ENCODE assay signal across 8 cellular contexts in genomic region chr16:2659560-2659959, GRCh38. TPM values are rescaled to one million over a fixed set of nuclear protein-coding genes. Genes with fewer than 3 reads are reported as not detected.
DNase-seq lines count a peak whose midpoint lies in the region; ATAC-seq and TF ChIP-seq lines count a peak whose summit lies in the region.
"Not testable (repeated sequence)": the region's sequence is repeated elsewhere in the genome, so short reads cannot be mapped to it uniquely, and the experiment has no call there.

No MANE protein-coding gene starts in this region.

- in situ Hi-C loops in IMR-90 (cut with MboI; ENCODE audit: low sequenced_read_pairs) = not testable (repeated sequence)

- not testable (repeated sequence) for H2BK120ac ChIP-seq in IMR-90 (ENCODE audit: low read depth, low read length)

- H3K79me1 ChIP-seq in IMR-90 (ENCODE audit: low read depth in 1 of 2, low read length in 2 of 2) = not testable (repeated sequence)

- POLR2A ChIA-PET in CD4-positive, alpha-beta T cell (lab: Charles Lee); IMR-90 (lab: Charles Lee; ENCODE audit: unreplicated experiment); activated CD8-positive, alpha-beta T cell treated with anti-CD3 and anti-CD28 coated beads for 36 hours (lab: Charles Lee): not testable (repeated sequence)

- not testable (repeated sequence) for H4K20me1 ChIP-seq in IMR-90 (ENCODE audit: insufficient read depth, low read length)

- peaks cover 14% of the 10 kb centered on the region for H3K36me3 Mint-ChIP-seq in CD4-positive, alpha-beta T cell (ENCODE audit: low read depth)
- H3K36me3 Mint-ChIP-seq in activated CD8-positive, alpha-beta T cell treated with anti-CD3 and anti-CD28 coated beads for 36 hours (ENCODE audit: low read depth) = peaks cover 20% of the 10 kb centered on the region
- H3K36me3 Mint-ChIP-seq in natural killer cell treated with Interleukin-12 subunit alpha and Interleukin-12 subunit beta and Interleukin-15 and Interleukin-18, amount 100 ng/mL, for 72 hours = not testable (repeated sequence)
- peaks cover 13 to 25% of the 10 kb centered on the region in 2 donors for H3K36me3 Mint-ChIP-seq in stimulated activated naive B cell treated with anti-CD40 and anti-IgM and Interleukin-4, amounts not matched to agents 10 μg/mL and 1 μg/mL and 100 μg/mL, for 72 hours

- not testable (repeated sequence) for H4K91ac ChIP-seq in IMR-90 (ENCODE audit: insufficient read depth, low read depth, low read length)

- not testable (repeated sequence) for H3K23ac ChIP-seq in IMR-90 (ENCODE audit: low read depth, low read length)

- CTCF ChIA-PET in CD4-positive, alpha-beta T cell (lab: Charles Lee); IMR-90 (lab: Yijun Ruan, JAX); activated CD8-positive, alpha-beta T cell treated with anti-CD3 and anti-CD28 coated beads for 36 hours (lab: Charles Lee): not testable (repeated sequence)

- not testable (repeated sequence) for H3K9ac ChIP-seq in IMR-90 (ENCODE audit: low read depth, low read length); liver (ENCODE audit: low read depth in 1 of 2, low read length in 2 of 2)

- H2BK20ac ChIP-seq in IMR-90 (ENCODE audit: low read depth, low read length) = not testable (repeated sequence)

- not testable (repeated sequence) for H3K4me3 ChIP-seq in IMR-90 (ENCODE audit: insufficient read depth, low read depth, low read length); body of pancreas; right atrium auricular region; liver (ENCODE audit: low read depth in 1 of 3, low read length in 3 of 3)

- dilution Hi-C loops in IMR-90 (cut with HindIII; ENCODE audit: low sequenced_read_pairs, unreplicated experiment) = not testable (repeated sequence)

- not testable (repeated sequence) for DNase-seq in CD4-positive, alpha-beta T cell; IMR-90; activated CD8-positive, alpha-beta T cell treated with anti-CD3 and anti-CD28 coated beads for 36 hours; natural killer cell treated with Interleukin-12 subunit alpha and Interleukin-12 subunit beta and Interleukin-15 and Interleukin-18, amount 100 ng/mL, for 72 hours (ENCODE audit: low spot score); stimulated activated naive B cell treated with anti-CD40 and anti-IgM and Interleukin-4, amounts not matched to agents 10 μg/mL and 1 μg/mL and 100 μg/mL, for 72 hours
- DNase-seq in body of pancreas (peak in 1 of 4 donors; percentile 38), right atrium auricular region (ENCODE audit: low spot score) (peak; percentile 47)

- H2AFZ ChIP-seq in IMR-90 (replicated peaks; ENCODE audit: low read length, poor library complexity) = not testable (repeated sequence)

- not testable (repeated sequence) for H3K4ac ChIP-seq in IMR-90 (ENCODE audit: low read depth, low read length)

- H3K4me2 ChIP-seq in IMR-90 (ENCODE audit: low read depth, low read length) = not testable (repeated sequence)

- not testable (repeated sequence) for H3K4me1 ChIP-seq in IMR-90 (ENCODE audit: control insufficient read depth, insufficient read depth, low read length); right atrium auricular region
- H3K4me1 ChIP-seq in body of pancreas (peaks cover 13% of the 10 kb centered on the region), liver (ENCODE audit: control insufficient read depth in 4 of 4, insufficient read depth in 4 of 4, low read length in 3 of 4) (peaks cover 2 to 12% (median 6%) of the 10 kb centered on the region in 4 donors)

- not testable (repeated sequence) for H4K8ac ChIP-seq in IMR-90 (ENCODE audit: low read depth in 2 of 2, low read length in 2 of 2)

- not testable (repeated sequence) for H2AK9ac ChIP-seq in IMR-90 (replicated peaks; ENCODE audit: low read depth, low read length, poor library complexity)

- not testable (repeated sequence) for H3K27ac ChIP-seq in CD4-positive, alpha-beta T cell (ENCODE audit: low read depth, low read length); IMR-90 (ENCODE audit: insufficient read depth, low read length); body of pancreas; right atrium auricular region
- peak overlapping the region; percentile 7 to 63 for H3K27ac ChIP-seq in liver (ENCODE audit: low read depth in 1 of 2, low read length in 2 of 2)

- not testable (repeated sequence) for H2BK15ac ChIP-seq in IMR-90 (ENCODE audit: low read depth, low read length)

- not testable (repeated sequence) for BruUV-seq in IMR-90 (replicated peaks; lab: Mats Ljungman, UMichigan)

- H3K14ac ChIP-seq in IMR-90 (replicated peaks; ENCODE audit: low read depth, low read length) = not testable (repeated sequence)

- TF ChIP-seq RAD21 in IMR-90 (IDR thresholded peaks at IDR 0.05; ENCODE audit: low read length) = not testable (repeated sequence)
- TF ChIP-seq RAD21 in liver (IDR thresholded peaks at IDR 0.05) = peak in 1 of 2 donors; percentile 25

- not testable (repeated sequence) for H3K56ac ChIP-seq in IMR-90 (ENCODE audit: extremely low read depth, insufficient read depth, low read length)

- H3K4me3 Mint-ChIP-seq in CD4-positive, alpha-beta T cell; activated CD8-positive, alpha-beta T cell treated with anti-CD3 and anti-CD28 coated beads for 36 hours; natural killer cell treated with Interleukin-12 subunit alpha and Interleukin-12 subunit beta and Interleukin-15 and Interleukin-18, amount 100 ng/mL, for 72 hours; stimulated activated naive B cell treated with anti-CD40 and anti-IgM and Interleukin-4, amounts not matched to agents 10 μg/mL and 1 μg/mL and 100 μg/mL, for 72 hours: not testable (repeated sequence)

- TF ChIP-seq CTCF in CD4-positive, alpha-beta T cell (IDR thresholded peaks at IDR 0.05); IMR-90 (conservative IDR thresholded peaks at IDR 0.05; ENCODE audit: low read depth, low read length); activated CD8-positive, alpha-beta T cell treated with anti-CD3 and anti-CD28 coated beads for 36 hours (IDR thresholded peaks at IDR 0.05); body of pancreas (IDR thresholded peaks at IDR 0.05); right atrium auricular region (IDR thresholded peaks at IDR 0.05); liver (IDR thresholded peaks at IDR 0.05; ENCODE audit: low read depth, low read length, missing input control): not testable (repeated sequence)

- not testable (repeated sequence) for H3K27me3 ChIP-seq in CD4-positive, alpha-beta T cell (ENCODE audit: control insufficient read depth, insufficient read depth, low read length); IMR-90 (ENCODE audit: control insufficient read depth, insufficient read depth, low read length); body of pancreas; right atrium auricular region; liver (ENCODE audit: control insufficient read depth in 4 of 4, insufficient read depth in 4 of 4, low read length in 3 of 4)

- H2BK5ac ChIP-seq in IMR-90 (ENCODE audit: low read depth, low read length, poor library complexity, severe bottlenecking) = not testable (repeated sequence)

- not testable (repeated sequence) for H3K9me3 ChIP-seq in CD4-positive, alpha-beta T cell (ENCODE audit: control insufficient read depth, low read length); IMR-90 (ENCODE audit: control insufficient read depth, insufficient read depth, low read length); body of pancreas; right atrium auricular region; liver (ENCODE audit: control insufficient read depth in 4 of 4, low read length in 3 of 4)

- not testable (repeated sequence) for H3K9me3 Mint-ChIP-seq in CD4-positive, alpha-beta T cell; activated CD8-positive, alpha-beta T cell treated with anti-CD3 and anti-CD28 coated beads for 36 hours; natural killer cell treated with Interleukin-12 subunit alpha and Interleukin-12 subunit beta and Interleukin-15 and Interleukin-18, amount 100 ng/mL, for 72 hours; stimulated activated naive B cell treated with anti-CD40 and anti-IgM and Interleukin-4, amounts not matched to agents 10 μg/mL and 1 μg/mL and 100 μg/mL, for 72 hours

- intact Hi-C loops in CD4-positive, alpha-beta T cell (cut with DNase I, micrococcal nuclease); IMR-90 (cut with micrococcal nuclease); activated CD8-positive, alpha-beta T cell treated with anti-CD3 and anti-CD28 coated beads for 36 hours (cut with micrococcal nuclease); body of pancreas (cut with DNase I): not testable (repeated sequence)

- H3K27me3 Mint-ChIP-seq in CD4-positive, alpha-beta T cell; activated CD8-positive, alpha-beta T cell treated with anti-CD3 and anti-CD28 coated beads for 36 hours; natural killer cell treated with Interleukin-12 subunit alpha and Interleukin-12 subunit beta and Interleukin-15 and Interleukin-18, amount 100 ng/mL, for 72 hours; stimulated activated naive B cell treated with anti-CD40 and anti-IgM and Interleukin-4, amounts not matched to agents 10 μg/mL and 1 μg/mL and 100 μg/mL, for 72 hours: not testable (repeated sequence)

- not testable (repeated sequence) for ATAC-seq in CD4-positive, alpha-beta T cell (ENCODE audit: poor library complexity); activated CD8-positive, alpha-beta T cell treated with anti-CD3 and anti-CD28 coated beads for 36 hours; natural killer cell treated with Interleukin-12 subunit alpha and Interleukin-12 subunit beta and Interleukin-15 and Interleukin-18, amount 100 ng/mL, for 72 hours
- ATAC-seq in IMR-90 (ENCODE audit: low read depth) (peak; percentile 22; the same call in 1 of the 2 replicates), body of pancreas (peak; percentile 20)
- peak; percentile 21 to 27 for ATAC-seq in stimulated activated naive B cell treated with anti-CD40 and anti-IgM and Interleukin-4, amounts not matched to agents 10 μg/mL and 1 μg/mL and 100 μg/mL, for 72 hours (replicated peaks)

- H3K4me1 Mint-ChIP-seq in CD4-positive, alpha-beta T cell (ENCODE audit: low read depth) = not testable (repeated sequence)
- H3K4me1 Mint-ChIP-seq in activated CD8-positive, alpha-beta T cell treated with anti-CD3 and anti-CD28 coated beads for 36 hours (ENCODE audit: low read depth) = peaks cover 44% of the 10 kb centered on the region
- H3K4me1 Mint-ChIP-seq in natural killer cell treated with Interleukin-12 subunit alpha and Interleukin-12 subunit beta and Interleukin-15 and Interleukin-18, amount 100 ng/mL, for 72 hours (ENCODE audit: low read depth in 2 of 2) = peaks cover 13 to 29% of the 10 kb centered on the region in 2 donors
- peaks cover 19 to 28% of the 10 kb centered on the region in 2 donors for H3K4me1 Mint-ChIP-seq in stimulated activated naive B cell treated with anti-CD40 and anti-IgM and Interleukin-4, amounts not matched to agents 10 μg/mL and 1 μg/mL and 100 μg/mL, for 72 hours

- WGBS in IMR-90 (ENCODE audit: extremely low coverage in 2 of 2, insufficient read length in 1 of 2), 2 experiments = no CpG with 5 or more reads among the region's 8 CpGs
- 36 to 73% methylated on average over 2 to 8 of the region's 8 CpGs for WGBS in body of pancreas, 2 donors
- WGBS in liver = 37% methylated on average over 8 of the region's 8 CpGs

- not testable (repeated sequence) for TF ChIP-seq POLR2A in IMR-90 (IDR thresholded peaks at IDR 0.05; ENCODE audit: low read depth, low read length); body of pancreas (IDR thresholded peaks at IDR 0.05)

- H3K36me3 ChIP-seq in IMR-90 (ENCODE audit: control insufficient read depth, insufficient read depth, low read length); body of pancreas (replicated peaks in 1 of 2; ENCODE audit: insufficient read depth in 1 of 2, low read depth in 2 of 2); right atrium auricular region; liver (ENCODE audit: control insufficient read depth in 4 of 4, insufficient read depth in 3 of 4, low read depth in 1 of 4, low read length in 3 of 4): not testable (repeated sequence)

- not testable (repeated sequence) for H4K5ac ChIP-seq in IMR-90 (ENCODE audit: low read depth, low read length)

- H2AK5ac ChIP-seq in IMR-90 (ENCODE audit: low read depth, low read length) = not testable (repeated sequence)

- not testable (repeated sequence) for H3K9me1 ChIP-seq in IMR-90 (ENCODE audit: insufficient read depth, low read length)

- H3K27ac Mint-ChIP-seq in CD4-positive, alpha-beta T cell = peak overlapping the region; percentile 40
- peak overlapping the region; percentile 18 for H3K27ac Mint-ChIP-seq in activated CD8-positive, alpha-beta T cell treated with anti-CD3 and anti-CD28 coated beads for 36 hours
- peak overlapping the region; percentile 8 to 39 for H3K27ac Mint-ChIP-seq in natural killer cell treated with Interleukin-12 subunit alpha and Interleukin-12 subunit beta and Interleukin-15 and Interleukin-18, amount 100 ng/mL, for 72 hours
- H3K27ac Mint-ChIP-seq in stimulated activated naive B cell treated with anti-CD40 and anti-IgM and Interleukin-4, amounts not matched to agents 10 μg/mL and 1 μg/mL and 100 μg/mL, for 72 hours = not testable (repeated sequence)

- not testable (repeated sequence) for H3K18ac ChIP-seq in IMR-90 (ENCODE audit: low read depth, low read length)

RNA-seq across cellular contexts. Expression of gene KCTD5, which starts 22.8 kb away (rescaled TPM):
- 10 to 100 TPM; 20.6 to 22.6 TPM for total RNA-seq in CD4-positive, alpha-beta T cell
- total RNA-seq in IMR-90 (2012; rRNA removed) = 17.2 and 19.4 TPM in 2 replicates
- polyA plus RNA-seq in IMR-90 (2012; rRNA removed) = 38.9 and 56.2 TPM in 2 replicates
- 31.6 and 39.2 TPM in 2 replicates for polyA plus RNA-seq in IMR-90 (2012; cell fraction: cytosol; rRNA removed)
- polyA plus RNA-seq in IMR-90 (2012; cell fraction: nucleus; rRNA removed; ENCODE audit: low replicate concordance) = 21.2 and 23.8 TPM in 2 replicates
- total RNA-seq in activated CD8-positive, alpha-beta T cell treated with anti-CD3 and anti-CD28 coated beads for 36 hours = 10 to 100 TPM; 26.0 to 27.3 TPM
- total RNA-seq in body of pancreas = 1 to 10 TPM; 6.2 to 7.3 TPM
- 10 to 100 TPM; 12.5 to 15.6 TPM for total RNA-seq in right atrium auricular region
- total RNA-seq in liver = 10 to 100 TPM; 11.3 to 14.2 TPM
- polyA plus RNA-seq in liver = 10 to 100 TPM in 1 of 2 donors, 1 to 10 TPM in 1; 8.3 to 11.7 TPM
- 10 to 100 TPM; 46.2 to 65.0 TPM for total RNA-seq in natural killer cell treated with Interleukin-12 subunit alpha and Interleukin-12 subunit beta and Interleukin-15 and Interleukin-18, amount 100 ng/mL, for 72 hours
